In the genomic region with DNA sequence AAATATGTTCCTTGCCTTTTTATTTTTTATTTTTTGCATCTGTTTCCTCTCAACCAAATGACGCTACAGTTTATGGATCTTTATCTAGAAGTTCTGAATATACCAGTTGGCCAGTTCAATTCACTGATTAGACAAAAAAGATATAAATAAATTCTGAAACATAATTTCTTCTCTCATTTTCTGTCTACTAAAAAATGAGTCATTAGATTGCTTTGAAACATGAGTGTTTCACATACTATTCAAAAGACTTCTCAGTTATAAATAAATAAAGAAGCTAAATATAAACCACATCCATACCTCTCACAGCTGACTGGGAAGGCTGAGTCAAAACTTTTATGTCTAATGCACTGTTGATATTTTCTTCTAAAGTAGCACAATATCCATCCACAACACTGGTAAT, we compare ENCODE assay signal across 19 cellular contexts.
DNase-seq lines count a peak whose midpoint lies in the region; ATAC-seq and TF ChIP-seq lines count a peak whose summit lies in the region.
"Had no signal": no experiment of that assay in that cellular context is flagged by ENCODE, and none has a peak within 500 bp of the region (broad histone marks: within the 10 kb centered on the region; RNA-seq: fewer than 3 reads in every experiment).

No MANE protein-coding gene starts in this region.

- no peaks in the 10 kb centered on the region for H4K20me1 ChIP-seq in GM23248 (ENCODE audit: insufficient read depth)
- H4K20me1 ChIP-seq: BLaER1 had no signal

- in situ Hi-C loops in GM23248 (cut with MboI): no loop called here

- intact Hi-C loops in upper lobe of right lung (cut with DNase I): no loop called here

- H3K9ac ChIP-seq in GM23248 (no peak overlapping the region), adipocyte (ENCODE audit: low read length) (no peak overlapping the region)
- H3K9ac ChIP-seq: BLaER1, neural progenitor cell had no signal

- DNase-seq in GM23248: peak; percentile 79
- DNase-seq in adipocyte (ENCODE audit: low read depth): peak; percentile 75
- DNase-seq in fibroblast of mammary gland (ENCODE audit: low read depth): peak; percentile 57
- DNase-seq in renal cortical epithelial cell (ENCODE audit: low read depth): peak; percentile 4
- no peak for DNase-seq in upper lobe of right lung
- no peak for DNase-seq in OCI-M1 (lab: John Stamatoyannopoulos, UW)
- no peak for DNase-seq in DMS 273 treated with DMSO at 0.1 percent for 48 hours (lab: John Stamatoyannopoulos, UW)
- DNase-seq: activated CD4-positive, alpha-beta T cell treated with anti-CD3 and anti-CD28 coated beads, Interleukin-2, amount 50 U/mL, for 1 hour; activated T-cell treated with anti-CD3 and anti-CD28 coated beads, Interleukin-2, amount 50 U/mL, for 1 hour; DMS79; NCI-H1436 treated with DMSO at 0.1 percent for 48 hours; NCI-H345; sigmoid colon; stimulated activated naive CD4-positive, alpha-beta T cell had no signal

- no peaks in the 10 kb centered on the region for H3K79me2 ChIP-seq in GM23248 (ENCODE audit: insufficient read depth)

- peak overlapping the region; percentile 54 for H3K4me2 ChIP-seq in GM23248 (ENCODE audit: unreplicated experiment)
- H3K4me2 ChIP-seq: BLaER1, neural progenitor cell had no signal

- no peak for TF ChIP-seq CTCF in fibroblast of mammary gland (conservative IDR thresholded peaks at IDR 0.05; ENCODE audit: control insufficient read depth, insufficient read depth, low read depth, low read length)
- TF ChIP-seq CTCF in upper lobe of right lung (IDR thresholded peaks at IDR 0.05): no peak

- H3K9me2 ChIP-seq in GM23248 (ENCODE audit: insufficient read depth): no peaks in the 10 kb centered on the region

- H3K4me1 ChIP-seq in GM23248 (ENCODE audit: insufficient read depth) (peaks cover 15% of the 10 kb centered on the region), adipocyte (ENCODE audit: control insufficient read depth, insufficient read depth, low read length) (peaks cover 4% of the 10 kb centered on the region), upper lobe of right lung (no peaks in the 10 kb centered on the region)
- H3K4me1 ChIP-seq: BLaER1, gastroesophageal sphincter, neural progenitor cell, sigmoid colon had no signal

- H3F3A ChIP-seq in GM23248 (ENCODE audit: insufficient read depth): peaks cover 16% of the 10 kb centered on the region

- H3K4me3 ChIP-seq in GM23248 (no peak overlapping the region), adipocyte (ENCODE audit: low read length) (no peak overlapping the region), fibroblast of mammary gland (ENCODE audit: control insufficient read depth, low read depth, low read length) (no peak overlapping the region), upper lobe of right lung (no peak overlapping the region)
- H3K4me3 ChIP-seq: BLaER1, gastroesophageal sphincter, neural progenitor cell, sigmoid colon, SK-N-MC had no signal

- no peak for ATAC-seq in upper lobe of right lung
- ATAC-seq in GM21825 (IDR thresholded peaks at IDR 0.05; ENCODE audit: unreplicated experiment): no peak
- ATAC-seq: gastroesophageal sphincter had no signal

- WGBS in GM23248 (ENCODE audit: low coverage in 1 of 2, low lambda C conversion rate in 2 of 2, missing lambda C conversion rate in 2 of 2), 2 experiments: 77 to 83% methylated on average over 1 of the region's 1 CpG

- H3K27ac ChIP-seq in GM23248 (peak overlapping the region; percentile 33), upper lobe of right lung (no peak overlapping the region)
- H3K27ac ChIP-seq: BLaER1, gastroesophageal sphincter, neural progenitor cell, sigmoid colon, SK-N-MC had no signal

- no peaks in the 10 kb centered on the region for H3K36me3 ChIP-seq in GM23248 (ENCODE audit: low read depth)
- no peaks in the 10 kb centered on the region for H3K36me3 ChIP-seq in adipocyte (ENCODE audit: control insufficient read depth, insufficient read depth, low read length, severe bottlenecking)
- no peaks in the 10 kb centered on the region for H3K36me3 ChIP-seq in upper lobe of right lung
- H3K36me3 ChIP-seq: BLaER1, gastroesophageal sphincter, neural progenitor cell, sigmoid colon had no signal

- no peak overlapping the region for H2AFZ ChIP-seq in GM23248
- H2AFZ ChIP-seq: neural progenitor cell had no signal

- no peaks in the 10 kb centered on the region for H3K9me3 ChIP-seq in GM23248 (ENCODE audit: low read depth)
- no peaks in the 10 kb centered on the region for H3K9me3 ChIP-seq in adipocyte (ENCODE audit: control insufficient read depth, low read length)
- no peaks in the 10 kb centered on the region for H3K9me3 ChIP-seq in upper lobe of right lung
- H3K9me3 ChIP-seq: BLaER1, gastroesophageal sphincter, sigmoid colon had no signal

- H3K27me3 ChIP-seq in GM23248 (replicated peaks; ENCODE audit: insufficient read depth) (no peaks in the 10 kb centered on the region), adipocyte (replicated peaks; ENCODE audit: control insufficient read depth, insufficient read depth, low read length) (no peaks in the 10 kb centered on the region), upper lobe of right lung (no peaks in the 10 kb centered on the region)
- H3K27me3 ChIP-seq: BLaER1, gastroesophageal sphincter, neural progenitor cell, sigmoid colon had no signal

Comparison
In these comparisons a context has a peak if more than half of its experiments do, and no peak if none do; other contexts are left out.
1. DNase-seq: peak in GM23248 (single experiment), adipocyte (single experiment), fibroblast of mammary gland (single experiment) and renal cortical epithelial cell (single experiment); none in upper lobe of right lung (single experiment), OCI-M1 (single experiment) and DMS 273 treated with DMSO at 0.1 percent for 48 hours (single experiment).